1 cellular context compared by ENCODE assay signal in the genomic region with DNA sequence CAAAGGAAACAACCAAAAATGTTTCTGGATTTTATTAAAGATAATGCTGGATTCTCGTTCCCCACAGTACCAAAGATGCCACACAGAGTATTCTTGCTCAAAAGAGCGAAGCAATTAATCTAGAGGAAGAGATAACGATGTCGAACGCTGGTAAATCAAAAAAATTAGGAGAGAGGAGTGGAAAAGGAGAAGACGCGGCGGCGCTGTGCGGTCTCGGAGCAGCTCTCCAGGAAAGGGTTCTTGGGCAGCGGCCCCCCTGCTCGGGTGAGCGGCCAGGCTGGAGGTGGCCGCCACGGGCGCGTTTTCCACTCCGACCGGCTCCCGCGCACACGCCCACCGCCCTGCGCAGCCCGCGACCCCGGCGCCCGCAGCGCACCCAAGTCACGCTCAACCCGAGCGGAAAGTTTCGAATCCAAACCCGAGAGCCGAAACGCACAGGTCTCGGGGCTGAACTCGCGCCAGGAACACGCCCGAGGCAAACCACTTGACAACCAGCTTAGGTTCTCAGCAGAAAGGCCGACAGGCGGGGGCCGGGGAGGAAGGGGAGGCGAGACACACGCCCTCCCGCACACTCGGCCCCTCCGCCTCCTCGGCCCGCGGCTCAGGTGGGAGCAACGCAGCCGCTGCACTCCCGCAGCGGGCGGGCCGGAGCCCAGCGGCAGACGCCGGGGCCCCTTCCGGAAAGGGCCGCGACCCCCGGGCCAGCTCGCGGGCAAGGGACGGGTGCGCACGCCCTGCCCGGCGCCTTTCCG.
A peak's percentile ranks its signal among the peaks of the same experiment; 100 is the strongest.
TF ChIP-seq lines count a peak whose summit lies in the region.

No MANE protein-coding gene starts in this region.

TF ChIP-seq in GM12878, 131 proteins besides CTCF, POLR2A, EP300 and RAD21 (continued from another document and continues in another):
- TF ChIP-seq ZBTB11 (CRISPR knock-in tag; IDR thresholded peaks at IDR 0.05): no peak
- TF ChIP-seq SMC3 (IDR thresholded peaks at IDR 0.05; ENCODE audit: borderline replicate concordance, low read length): no peak
- no peak for TF ChIP-seq ASH2L (IDR thresholded peaks at IDR 0.05; ENCODE audit: borderline replicate concordance, low read depth)
- TF ChIP-seq, protein P1, sequence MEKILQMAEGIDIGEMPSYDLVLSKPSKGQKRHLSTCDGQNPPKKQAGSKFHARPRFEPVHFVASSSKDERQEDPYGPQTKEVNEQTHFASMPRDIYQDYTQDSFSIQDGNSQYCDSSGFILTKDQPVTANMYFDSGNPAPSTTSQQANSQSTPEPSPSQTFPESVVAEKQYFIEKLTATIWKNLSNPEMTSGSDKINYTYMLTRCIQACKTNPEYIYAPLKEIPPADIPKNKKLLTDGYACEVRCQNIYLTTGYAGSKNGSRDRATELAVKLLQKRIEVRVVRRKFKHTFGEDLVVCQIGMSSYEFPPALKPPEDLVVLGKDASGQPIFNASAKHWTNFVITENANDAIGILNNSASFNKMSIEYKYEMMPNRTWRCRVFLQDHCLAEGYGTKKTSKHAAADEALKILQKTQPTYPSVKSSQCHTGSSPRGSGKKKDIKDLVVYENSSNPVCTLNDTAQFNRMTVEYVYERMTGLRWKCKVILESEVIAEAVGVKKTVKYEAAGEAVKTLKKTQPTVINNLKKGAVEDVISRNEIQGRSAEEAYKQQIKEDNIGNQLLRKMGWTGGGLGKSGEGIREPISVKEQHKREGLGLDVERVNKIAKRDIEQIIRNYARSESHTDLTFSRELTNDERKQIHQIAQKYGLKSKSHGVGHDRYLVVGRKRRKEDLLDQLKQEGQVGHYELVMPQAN (conservative IDR thresholded peaks at IDR 0.05): peak; percentile 60; the same call in 1 of the 2 replicates
- no peak for TF ChIP-seq CREB1 (IDR thresholded peaks at IDR 0.05; ENCODE audit: low read depth)
- no peak for TF ChIP-seq RELA (IDR thresholded peaks at IDR 0.05; ENCODE audit: borderline replicate concordance, partially characterized antibody)
- TF ChIP-seq SIX5 (IDR thresholded peaks at IDR 0.05; ENCODE audit: low read depth, low read length, severe bottlenecking): no peak
- no peak for TF ChIP-seq SRF (IDR thresholded peaks at IDR 0.05; ENCODE audit: low read depth in 2 of 2, low read length in 2 of 2)
- TF ChIP-seq ATF2 (IDR thresholded peaks at IDR 0.05; ENCODE audit: low read length): no peak
- no peak for TF ChIP-seq MTA3 (IDR thresholded peaks at IDR 0.05; ENCODE audit: borderline replicate concordance, low read length)
- no peak for TF ChIP-seq CEBPZ (IDR thresholded peaks at IDR 0.05; ENCODE audit: low read depth, low read length)
- TF ChIP-seq NFXL1 (IDR thresholded peaks at IDR 0.05; ENCODE audit: borderline replicate concordance): no peak
- no peak for TF ChIP-seq CEBPB (IDR thresholded peaks at IDR 0.05; ENCODE audit: borderline replicate concordance in 1 of 2, low read depth in 2 of 2, low read length in 2 of 2)
- TF ChIP-seq EGR1 (IDR thresholded peaks at IDR 0.05; ENCODE audit: borderline replicate concordance in 1 of 2, low read depth in 2 of 2, low read length in 2 of 2): no peak
- TF ChIP-seq NBN (IDR thresholded peaks at IDR 0.05): no peak
- TF ChIP-seq E2F8 (IDR thresholded peaks at IDR 0.05; ENCODE audit: low read depth, partially characterized antibody): no peak
- TF ChIP-seq ZNF217 (IDR thresholded peaks at IDR 0.05): no peak
- TF ChIP-seq ESRRA (IDR thresholded peaks at IDR 0.05; ENCODE audit: low read length): no peak
- no peak for TF ChIP-seq MEF2B (IDR thresholded peaks at IDR 0.05; ENCODE audit: partially characterized antibody, poor library complexity, severe bottlenecking)
- TF ChIP-seq, protein P2, sequence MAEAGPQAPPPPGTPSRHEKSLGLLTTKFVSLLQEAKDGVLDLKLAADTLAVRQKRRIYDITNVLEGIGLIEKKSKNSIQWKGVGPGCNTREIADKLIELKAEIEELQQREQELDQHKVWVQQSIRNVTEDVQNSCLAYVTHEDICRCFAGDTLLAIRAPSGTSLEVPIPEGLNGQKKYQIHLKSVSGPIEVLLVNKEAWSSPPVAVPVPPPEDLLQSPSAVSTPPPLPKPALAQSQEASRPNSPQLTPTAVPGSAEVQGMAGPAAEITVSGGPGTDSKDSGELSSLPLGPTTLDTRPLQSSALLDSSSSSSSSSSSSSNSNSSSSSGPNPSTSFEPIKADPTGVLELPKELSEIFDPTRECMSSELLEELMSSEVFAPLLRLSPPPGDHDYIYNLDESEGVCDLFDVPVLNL (IDR thresholded peaks at IDR 0.05; ENCODE audit: low read depth, low read length): no peak
- no peak for TF ChIP-seq FOS (IDR thresholded peaks at IDR 0.05; ENCODE audit: borderline replicate concordance, extremely low read depth, insufficient read length)
- TF ChIP-seq TBL1XR1 (IDR thresholded peaks at IDR 0.05; ENCODE audit: low read depth, low read length): no peak
- no peak for TF ChIP-seq HDGF (IDR thresholded peaks at IDR 0.05)
- TF ChIP-seq HSF1 (IDR thresholded peaks at IDR 0.05; ENCODE audit: low read depth, low read length): no peak
- TF ChIP-seq, protein P3, sequence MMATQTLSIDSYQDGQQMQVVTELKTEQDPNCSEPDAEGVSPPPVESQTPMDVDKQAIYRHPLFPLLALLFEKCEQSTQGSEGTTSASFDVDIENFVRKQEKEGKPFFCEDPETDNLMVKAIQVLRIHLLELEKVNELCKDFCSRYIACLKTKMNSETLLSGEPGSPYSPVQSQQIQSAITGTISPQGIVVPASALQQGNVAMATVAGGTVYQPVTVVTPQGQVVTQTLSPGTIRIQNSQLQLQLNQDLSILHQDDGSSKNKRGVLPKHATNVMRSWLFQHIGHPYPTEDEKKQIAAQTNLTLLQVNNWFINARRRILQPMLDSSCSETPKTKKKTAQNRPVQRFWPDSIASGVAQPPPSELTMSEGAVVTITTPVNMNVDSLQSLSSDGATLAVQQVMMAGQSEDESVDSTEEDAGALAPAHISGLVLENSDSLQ (IDR thresholded peaks at IDR 0.05): no peak
- 0 out of 2 replicates have a peak, but pooled peaks have one; percentile 29 for TF ChIP-seq DPF2 (IDR thresholded peaks at IDR 0.05)
- TF ChIP-seq NFYA (IDR thresholded peaks at IDR 0.05; ENCODE audit: borderline replicate concordance, low read depth, low read length): no peak
- no peak for TF ChIP-seq POLR2AphosphoS2 (IDR thresholded peaks at IDR 0.05; ENCODE audit: low read depth, low read length)
- no peak; the same call in none of the 2 replicates for TF ChIP-seq MXI1 (IDR thresholded peaks at IDR 0.05; ENCODE audit: low read depth, low read length)
- no peak for TF ChIP-seq MAX (IDR thresholded peaks at IDR 0.05; ENCODE audit: low read depth, low read length)
- TF ChIP-seq ATF7 (IDR thresholded peaks at IDR 0.05; ENCODE audit: low read depth): no peak
- no peak for TF ChIP-seq BCL11A (IDR thresholded peaks at IDR 0.05; ENCODE audit: low read depth, low read length)
- no peak for TF ChIP-seq ZNF207 (IDR thresholded peaks at IDR 0.05; ENCODE audit: borderline replicate concordance)
- TF ChIP-seq SUPT20H (IDR thresholded peaks at IDR 0.05; ENCODE audit: borderline replicate concordance, control insufficient read depth, low read depth, low read length): no peak
- TF ChIP-seq BHLHE40 (IDR thresholded peaks at IDR 0.05; ENCODE audit: borderline replicate concordance in 1 of 2, low read depth in 2 of 2, low read length in 1 of 2): peak; percentile 38 to 57; a peak in 3 of 4 replicates
- peak; percentile 55; the same call in 1 of the 2 replicates for TF ChIP-seq SMARCA5 (IDR thresholded peaks at IDR 0.05)
- TF ChIP-seq GATAD2B (conservative IDR thresholded peaks at IDR 0.05; ENCODE audit: low read depth): peak; percentile 76
